ENCODE assay signal across 27 cellular contexts in genomic region chr2:17282245-17282644, GRCh38.
DNase-seq lines count a peak whose midpoint lies in the region; TF ChIP-seq lines count a peak whose summit lies in the region.
"Had no signal": no experiment of that assay in that cellular context is flagged by ENCODE, and none has a peak within 500 bp of the region (broad histone marks: within the 10 kb centered on the region; RNA-seq: fewer than 3 reads in every experiment).

No MANE protein-coding gene starts in this region.

- no peak overlapping the region for H3K27ac ChIP-seq in esophagus muscularis mucosa (replicated peaks in 1 of 4)
- H3K27ac ChIP-seq: 22Rv1; A549; BLaER1; BLaER1 treated with 17β-estradiol and CSF1 and Interleukin-3, amounts not matched to agents 10 nM and 100 nM; C4-2B had no signal

- no peak for TF ChIP-seq CTCF in esophagus muscularis mucosa (IDR thresholded peaks at IDR 0.05)

- WGBS in esophagus muscularis mucosa, result 100% methylated on average over 1 of the region's 1 CpG

- no peaks in the 10 kb centered on the region for H3K9me3 ChIP-seq in esophagus muscularis mucosa
- H3K9me3 ChIP-seq: A549; BE2C; BLaER1; BLaER1 treated with 17β-estradiol and CSF1 and Interleukin-3, amounts not matched to agents 10 nM and 100 nM; Caco-2 had no signal

- no peak for TF ChIP-seq EP300 in esophagus muscularis mucosa (IDR thresholded peaks at IDR 0.05)

- H3K27me3 ChIP-seq in esophagus muscularis mucosa, result no peaks in the 10 kb centered on the region
- H3K27me3 ChIP-seq: BE2C; BLaER1; BLaER1 treated with 17β-estradiol and CSF1 and Interleukin-3, amounts not matched to agents 10 nM and 100 nM had no signal

- H3K36me3 ChIP-seq in esophagus muscularis mucosa, result no peaks in the 10 kb centered on the region
- H3K36me3 ChIP-seq: BE2C; BLaER1; BLaER1 treated with 17β-estradiol and CSF1 and Interleukin-3, amounts not matched to agents 10 nM and 100 nM had no signal

- H3K4me1 ChIP-seq in esophagus muscularis mucosa, result no peaks in the 10 kb centered on the region
- H3K4me1 ChIP-seq: A549; BE2C; BLaER1; BLaER1 treated with 17β-estradiol and CSF1 and Interleukin-3, amounts not matched to agents 10 nM and 100 nM; Caco-2 had no signal

- no peak for TF ChIP-seq POLR2A in esophagus muscularis mucosa (IDR thresholded peaks at IDR 0.05; ENCODE audit: low read depth)

- DNase-seq in esophagus muscularis mucosa (ENCODE audit: extremely low spot score) (peak; percentile 66), hippocampal formation (lab: John Stamatoyannopoulos, UW) (no peak)
- DNase-seq: 8988T; ACHN; AML-193; BE2C; C1 segment of cervical spinal cord; Caco-2; Calu3; CD4-positive, alpha-beta memory T cell; CD4-positive, alpha-beta T cell; CD4-positive, CD25-positive, alpha-beta regulatory T cell; CD8-positive, alpha-beta memory T cell; CD8-positive, alpha-beta T cell; COR-L47; DMS 273 treated with DMSO at 0.1 percent for 48 hours; DMS153; DMS53; DMS79; DMS79 treated with DMSO at 0.1 percent for 48 hours; DND-41; EL had no signal

- no peak overlapping the region for H3K4me3 ChIP-seq in esophagus muscularis mucosa
- H3K4me3 ChIP-seq: A549; BLaER1; BLaER1 treated with 17β-estradiol and CSF1 and Interleukin-3, amounts not matched to agents 10 nM and 100 nM had no signal

- intact Hi-C loops in esophagus muscularis mucosa (cut with DNase I), result no loop called here
